1 cellular context compared by ENCODE assay signal in the genomic region with DNA sequence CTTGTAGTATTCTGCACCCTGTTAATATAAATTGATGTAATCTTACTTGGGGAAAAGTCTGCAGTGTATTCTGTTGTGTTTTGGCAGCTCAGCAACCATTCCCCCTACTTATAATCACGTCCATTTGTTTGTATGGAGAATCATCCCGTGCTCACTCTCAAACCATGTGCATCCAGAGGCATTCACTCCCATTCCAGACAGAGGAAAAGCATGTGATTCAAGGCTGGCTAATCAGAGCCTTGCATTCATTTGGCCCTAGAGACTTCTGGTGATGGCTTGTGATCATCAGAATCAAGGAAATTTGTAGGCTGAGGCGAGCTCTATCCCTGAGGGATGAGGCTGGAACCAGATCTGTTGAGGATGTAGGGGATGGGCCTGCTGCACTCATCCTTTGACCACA.
TF ChIP-seq lines count a peak whose summit lies in the region.

No MANE protein-coding gene starts in this region.

TF ChIP-seq in HepG2, 621 proteins besides CTCF, POLR2A, EP300 and RAD21:
- TF ChIP-seq RAD51 (IDR thresholded peaks at IDR 0.05; ENCODE audit: borderline replicate concordance) (no peak), HNRNPUL1 (IDR thresholded peaks at IDR 0.05; ENCODE audit: low read depth, low read length) (no peak), BRCA1 (CRISPR knock-in tag; IDR thresholded peaks at IDR 0.05) (no peak), MED1 (CRISPR knock-in tag; IDR thresholded peaks at IDR 0.05) (no peak), SIX1 (CRISPR knock-in tag; IDR thresholded peaks at IDR 0.05; ENCODE audit: borderline replicate concordance) (no peak), TSC22D2 (CRISPR knock-in tag; IDR thresholded peaks at IDR 0.05; ENCODE audit: borderline replicate concordance) (no peak), HNRNPL (IDR thresholded peaks at IDR 0.05; ENCODE audit: low read depth, low read length) (no peak), ZC3H4 (CRISPR knock-in tag; IDR thresholded peaks at IDR 0.05; ENCODE audit: borderline replicate concordance) (no peak), SOX13 (IDR thresholded peaks at IDR 0.05) (no peak), SOX13 (CRISPR knock-in tag; conservative IDR thresholded peaks at IDR 0.05 in 1 of 2, IDR thresholded peaks at IDR 0.05 in 1 of 2) (no peak), ZZZ3 (CRISPR knock-in tag; IDR thresholded peaks at IDR 0.05; ENCODE audit: borderline replicate concordance) (no peak), ZNF558 (CRISPR knock-in tag; IDR thresholded peaks at IDR 0.05; ENCODE audit: borderline replicate concordance) (no peak), RBFOX2 (IDR thresholded peaks at IDR 0.05; ENCODE audit: low read depth, low read length) (no peak), ZNF703 (CRISPR knock-in tag; IDR thresholded peaks at IDR 0.05; ENCODE audit: borderline replicate concordance) (no peak), GATAD1 (CRISPR knock-in tag; IDR thresholded peaks at IDR 0.05) (no peak), TOE1 (CRISPR knock-in tag; IDR thresholded peaks at IDR 0.05) (no peak), KLF13 (CRISPR knock-in tag; IDR thresholded peaks at IDR 0.05) (no peak), CEBPG (CRISPR knock-in tag; IDR thresholded peaks at IDR 0.05) (no peak)
- TF ChIP-seq, protein P1, sequence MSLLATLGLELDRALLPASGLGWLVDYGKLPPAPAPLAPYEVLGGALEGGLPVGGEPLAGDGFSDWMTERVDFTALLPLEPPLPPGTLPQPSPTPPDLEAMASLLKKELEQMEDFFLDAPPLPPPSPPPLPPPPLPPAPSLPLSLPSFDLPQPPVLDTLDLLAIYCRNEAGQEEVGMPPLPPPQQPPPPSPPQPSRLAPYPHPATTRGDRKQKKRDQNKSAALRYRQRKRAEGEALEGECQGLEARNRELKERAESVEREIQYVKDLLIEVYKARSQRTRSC (CRISPR knock-in tag; IDR thresholded peaks at IDR 0.05; ENCODE audit: low read depth) = no peak
- TF ChIP-seq, protein P2, sequence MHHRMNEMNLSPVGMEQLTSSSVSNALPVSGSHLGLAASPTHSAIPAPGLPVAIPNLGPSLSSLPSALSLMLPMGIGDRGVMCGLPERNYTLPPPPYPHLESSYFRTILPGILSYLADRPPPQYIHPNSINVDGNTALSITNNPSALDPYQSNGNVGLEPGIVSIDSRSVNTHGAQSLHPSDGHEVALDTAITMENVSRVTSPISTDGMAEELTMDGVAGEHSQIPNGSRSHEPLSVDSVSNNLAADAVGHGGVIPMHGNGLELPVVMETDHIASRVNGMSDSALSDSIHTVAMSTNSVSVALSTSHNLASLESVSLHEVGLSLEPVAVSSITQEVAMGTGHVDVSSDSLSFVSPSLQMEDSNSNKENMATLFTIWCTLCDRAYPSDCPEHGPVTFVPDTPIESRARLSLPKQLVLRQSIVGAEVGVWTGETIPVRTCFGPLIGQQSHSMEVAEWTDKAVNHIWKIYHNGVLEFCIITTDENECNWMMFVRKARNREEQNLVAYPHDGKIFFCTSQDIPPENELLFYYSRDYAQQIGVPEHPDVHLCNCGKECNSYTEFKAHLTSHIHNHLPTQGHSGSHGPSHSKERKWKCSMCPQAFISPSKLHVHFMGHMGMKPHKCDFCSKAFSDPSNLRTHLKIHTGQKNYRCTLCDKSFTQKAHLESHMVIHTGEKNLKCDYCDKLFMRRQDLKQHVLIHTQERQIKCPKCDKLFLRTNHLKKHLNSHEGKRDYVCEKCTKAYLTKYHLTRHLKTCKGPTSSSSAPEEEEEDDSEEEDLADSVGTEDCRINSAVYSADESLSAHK (CRISPR knock-in tag; IDR thresholded peaks at IDR 0.05; ENCODE audit: borderline replicate concordance) = no peak
